Comparison of ENCODE assay signal across 24 cellular contexts in the genomic region with DNA sequence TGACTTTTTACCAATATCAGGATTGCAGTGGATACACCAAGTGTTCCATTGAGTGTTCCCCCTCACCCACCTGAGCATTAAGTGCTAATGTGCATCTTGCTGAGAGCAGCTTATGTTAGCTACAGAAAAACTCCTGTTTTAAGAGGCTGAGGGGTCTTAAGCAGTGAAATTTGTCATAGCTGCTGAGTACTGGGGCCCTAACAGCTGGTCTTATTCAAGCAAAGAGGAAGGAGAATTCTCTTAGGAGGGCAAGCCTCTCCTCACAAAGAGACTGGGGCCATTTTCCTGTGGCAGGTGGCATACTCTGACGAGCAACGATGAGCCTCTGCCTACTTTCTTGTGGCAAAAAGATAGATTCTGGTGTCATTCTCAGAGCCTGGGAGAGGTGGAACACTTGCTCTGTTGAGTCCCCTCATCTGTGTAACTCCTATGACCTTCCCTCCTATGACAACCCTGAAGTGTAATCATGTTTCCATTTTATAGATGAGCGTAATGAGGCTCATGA.
"Had no signal": no experiment of that assay in that cellular context is flagged by ENCODE, and none has a peak within 500 bp of the region (broad histone marks: within the 10 kb centered on the region; RNA-seq: fewer than 3 reads in every experiment).

No MANE protein-coding gene starts in this region.

- DNase-seq: activated CD8-positive, alpha-beta memory T cell treated with anti-CD3 and anti-CD28 coated beads for 24 hours; activated CD8-positive, alpha-beta memory T cell treated with anti-CD3 and anti-CD28 coated beads, Interleukin-2, amount 50 U/mL, for 4 hours; activated T-cell treated with anti-CD3 and anti-CD28 coated beads, Interleukin-2, amount 50 U/mL, for 24 hours; aorta; brain microvascular endothelial cell; dermis blood vessel endothelial cell; effector CD8-positive, alpha-beta T cell; erythroblast; foreskin keratinocyte; immature natural killer cell; lower lobe of right lung; natural killer cell; ovary; stimulated activated CD4-positive, alpha-beta T cell treated with anti-CD3 and anti-CD28 coated beads, Interleukin-12 subunit alpha, Interleukin-12 subunit beta, amount 100 ng/mL, for 4 hours; stimulated activated CD4-positive, alpha-beta T cell treated with anti-CD3 and anti-CD28 coated beads, Interleukin-4, amount 100 ng/mL, for 4 hours; stimulated activated naive CD8-positive, alpha-beta T cell treated with anti-CD3 and anti-CD28 coated beads, Interleukin-15, Interleukin-2, amounts not matched to agents 100 U/mL and 50 U/mL, for 24 hours; T-helper 9 cell; thyroid gland had no signal

- H3K27ac Mint-ChIP-seq: activated naive CD4-positive, alpha-beta T cell treated with anti-CD3 and anti-CD28 coated beads, Interleukin-2, amount 50 U/mL, for 72 hours; activated T-cell treated with anti-CD3 and anti-CD28 coated beads, Interleukin-2, amount 50 U/mL, for 24 hours; activated T-helper 17 cell treated with anti-CD3 and anti-CD28 coated beads, Interleukin-2, amount 50 U/mL, for 72 hours; immature natural killer cell; natural killer cell; WTC11 had no signal

- H3K9me3 Mint-ChIP-seq: activated naive CD4-positive, alpha-beta T cell treated with anti-CD3 and anti-CD28 coated beads, Interleukin-2, amount 50 U/mL, for 72 hours; activated T-cell treated with anti-CD3 and anti-CD28 coated beads, Interleukin-2, amount 50 U/mL, for 24 hours; activated T-helper 17 cell treated with anti-CD3 and anti-CD28 coated beads, Interleukin-2, amount 50 U/mL, for 72 hours; immature natural killer cell; natural killer cell; WTC11 had no signal

- ATAC-seq: activated naive CD4-positive, alpha-beta T cell treated with anti-CD3 and anti-CD28 coated beads, Interleukin-2, amount 50 U/mL, for 72 hours; activated T-helper 17 cell treated with anti-CD3 and anti-CD28 coated beads, Interleukin-2, amount 50 U/mL, for 72 hours; foreskin keratinocyte; left lobe of liver; lower lobe of right lung; natural killer cell; stimulated activated naive CD8-positive, alpha-beta T cell treated with anti-CD3 and anti-CD28 coated beads, Interleukin-15, Interleukin-2, amounts not matched to agents 100 U/mL and 50 U/mL, for 24 hours; WTC11 had no signal

- H3K4me3 Mint-ChIP-seq: activated T-cell treated with anti-CD3 and anti-CD28 coated beads, Interleukin-2, amount 50 U/mL, for 24 hours; activated T-helper 17 cell treated with anti-CD3 and anti-CD28 coated beads, Interleukin-2, amount 50 U/mL, for 72 hours; immature natural killer cell; natural killer cell; WTC11 had no signal

- H3K27ac ChIP-seq: brain microvascular endothelial cell, foreskin keratinocyte, lower lobe of right lung, neutrophil, ovary, prostate gland had no signal

- H3K4me3 ChIP-seq: lower lobe of right lung, ovary, prostate gland, thyroid gland had no signal

- H3K36me3 Mint-ChIP-seq: activated naive CD4-positive, alpha-beta T cell treated with anti-CD3 and anti-CD28 coated beads, Interleukin-2, amount 50 U/mL, for 72 hours; immature natural killer cell; natural killer cell; WTC11 had no signal

- H3K27me3 Mint-ChIP-seq: activated T-helper 17 cell treated with anti-CD3 and anti-CD28 coated beads, Interleukin-2, amount 50 U/mL, for 72 hours had no signal

- H3K9me3 ChIP-seq: lower lobe of right lung, neutrophil, ovary, prostate gland, thyroid gland had no signal

- H3K27me3 ChIP-seq: brain microvascular endothelial cell, foreskin keratinocyte, neutrophil, ovary, thyroid gland had no signal

- H3K36me3 ChIP-seq: brain microvascular endothelial cell, lower lobe of right lung, neutrophil, ovary, prostate gland, thyroid gland had no signal
